13 cellular contexts compared by ENCODE assay signal in genomic region chr10:6494452-6494839, GRCh38.
"Had no signal": no experiment of that assay in that cellular context is flagged by ENCODE, and none has a peak within 500 bp of the region (broad histone marks: within the 10 kb centered on the region; RNA-seq: fewer than 3 reads in every experiment).

No MANE protein-coding gene starts in this region.

- H3K4me3 ChIP-seq: body of pancreas, hepatocyte, lower lobe of right lung, transverse colon, vagina had no signal

- H3K27me3 ChIP-seq: body of pancreas, hepatocyte, transverse colon, vagina had no signal

- H3K36me3 ChIP-seq: transverse colon, vagina had no signal

- H3K27ac Mint-ChIP-seq: activated CD4-positive, alpha-beta T cell treated with anti-CD3 and anti-CD28 coated beads, Interleukin-2, amount 10 ng/mL, durations not matched to agents 7 days and 5 days; activated T-helper 1 cell treated with anti-CD3 and anti-CD28 coated beads, Interleukin-12 subunit alpha, Interleukin-12 subunit beta, Interleukin-2, Interleukin-4 antibody, amounts not matched to agents 30 ng/mL and 10 ng/mL and 1 ng/mL, durations not matched to agents 14 hours and 24 hours and 36 hours; effector memory CD8-positive, alpha-beta T cell; nephron had no signal

- H3K27me3 Mint-ChIP-seq: activated CD4-positive, alpha-beta T cell treated with anti-CD3 and anti-CD28 coated beads, Interleukin-2, amount 10 ng/mL, durations not matched to agents 7 days and 5 days; effector memory CD8-positive, alpha-beta T cell had no signal

- H3K4me3 Mint-ChIP-seq: activated CD4-positive, alpha-beta T cell treated with anti-CD3 and anti-CD28 coated beads, Interleukin-2, amount 10 ng/mL, durations not matched to agents 7 days and 5 days; activated T-helper 1 cell treated with anti-CD3 and anti-CD28 coated beads, Interleukin-12 subunit alpha, Interleukin-12 subunit beta, Interleukin-2, Interleukin-4 antibody, amounts not matched to agents 30 ng/mL and 10 ng/mL and 1 ng/mL, durations not matched to agents 14 hours and 24 hours and 36 hours; effector memory CD8-positive, alpha-beta T cell; nephron had no signal

- H3K9me3 Mint-ChIP-seq: effector memory CD8-positive, alpha-beta T cell; nephron had no signal

- H3K4me1 ChIP-seq: body of pancreas, lower lobe of right lung, transverse colon, vagina had no signal

- H3K4me1 Mint-ChIP-seq: nephron had no signal

- H3K9me3 ChIP-seq: body of pancreas, lower lobe of right lung, transverse colon, vagina had no signal

- ATAC-seq: body of pancreas had no signal

- DNase-seq: body of pancreas, dermis blood vessel endothelial cell, lower lobe of right lung, nucleus accumbens, posterior cingulate gyrus, substantia nigra, transverse colon had no signal

- H3K27ac ChIP-seq: body of pancreas, hepatocyte, lower lobe of right lung, vagina had no signal
